ENCODE assay signal across 1 cellular context in genomic region chr16:11915644-11916523, GRCh38.
TF ChIP-seq lines count a peak whose summit lies in the region.

GSPT1 (minus strand) TSS chr16:11915956; CDS start chr16:11915720, 236 bp downstream.

TF ChIP-seq in K562, 482 proteins besides CTCF, POLR2A, EP300 and RAD21 (continued from another document and continues in another):
- TF ChIP-seq CREM (IDR thresholded peaks at IDR 0.05; ENCODE audit: low read depth) = peak; percentile 90
- no peak for TF ChIP-seq PRPF4 (IDR thresholded peaks at IDR 0.05; ENCODE audit: insufficient read depth, low read depth, low read length, poor library complexity, severe bottlenecking)
- TF ChIP-seq RBM17 (IDR thresholded peaks at IDR 0.05; ENCODE audit: borderline replicate concordance, low read depth, low read length) = no peak
- peak; percentile 20; the same call in 1 of the 2 replicates for TF ChIP-seq GATAD2B (IDR thresholded peaks at IDR 0.05; ENCODE audit: borderline replicate concordance)
- peak; percentile 76; the same call in 1 of the 2 replicates for TF ChIP-seq NKRF (IDR thresholded peaks at IDR 0.05; ENCODE audit: borderline replicate concordance)
- TF ChIP-seq KLF6 (CRISPR knock-in tag; IDR thresholded peaks at IDR 0.05; ENCODE audit: borderline replicate concordance) = peak; percentile 86; the same call in 1 of the 2 replicates
- TF ChIP-seq RBM14 (IDR thresholded peaks at IDR 0.05; ENCODE audit: borderline replicate concordance, insufficient read depth, low read depth, low read length) = no peak
- TF ChIP-seq DLX4 (CRISPR knock-in tag; IDR thresholded peaks at IDR 0.05) = no peak
- TF ChIP-seq CEBPG (CRISPR knock-in tag; IDR thresholded peaks at IDR 0.05) = no peak
- no peak for TF ChIP-seq CEBPG (tag; conservative IDR thresholded peaks at IDR 0.05 in 1 of 2, IDR thresholded peaks at IDR 0.05 in 1 of 2)
- TF ChIP-seq YBX1 (IDR thresholded peaks at IDR 0.05) = no peak
- no peak for TF ChIP-seq CBX2 (IDR thresholded peaks at IDR 0.05; ENCODE audit: insufficient read depth, low read length, poor library complexity, severe bottlenecking)
- TF ChIP-seq PHF20 (IDR thresholded peaks at IDR 0.05; ENCODE audit: partially characterized antibody) = peak; percentile 69
- peak; percentile 71; the same call in 1 of the 2 replicates for TF ChIP-seq ZNF311 (CRISPR knock-in tag; IDR thresholded peaks at IDR 0.05)
- TF ChIP-seq ARID1B (IDR thresholded peaks at IDR 0.05) = no peak
- TF ChIP-seq E2F5 (CRISPR knock-in tag; IDR thresholded peaks at IDR 0.05) = no peak
- TF ChIP-seq ZNF561 (CRISPR knock-in tag; conservative IDR thresholded peaks at IDR 0.05) = no peak
- no peak for TF ChIP-seq NR4A1 (CRISPR knock-in tag; IDR thresholded peaks at IDR 0.05)
- TF ChIP-seq NR4A1 (tag; IDR thresholded peaks at IDR 0.05) = peak; percentile 77
- no peak for TF ChIP-seq FOXA1 (IDR thresholded peaks at IDR 0.05; ENCODE audit: borderline replicate concordance)
- TF ChIP-seq ZNF589 (CRISPR knock-in tag; IDR thresholded peaks at IDR 0.05; ENCODE audit: low read depth) = peak; percentile 87
- no peak for TF ChIP-seq RERE (CRISPR knock-in tag; IDR thresholded peaks at IDR 0.05; ENCODE audit: borderline replicate concordance)
- TF ChIP-seq ZNF318 (IDR thresholded peaks at IDR 0.05; ENCODE audit: borderline replicate concordance in 1 of 2, low read depth in 1 of 2) = no peak
- no peak for TF ChIP-seq SNAPC5 (CRISPR knock-in tag; IDR thresholded peaks at IDR 0.05)
- TF ChIP-seq ZNF695 (CRISPR knock-in tag; IDR thresholded peaks at IDR 0.05) = no peak
- TF ChIP-seq ZNF717 (CRISPR knock-in tag; IDR thresholded peaks at IDR 0.05) = no peak
- TF ChIP-seq MTF1 (CRISPR knock-in tag; IDR thresholded peaks at IDR 0.05; ENCODE audit: borderline replicate concordance) = no peak
- no peak for TF ChIP-seq FOXO4 (CRISPR knock-in tag; IDR thresholded peaks at IDR 0.05)
- TF ChIP-seq ZNF699 (CRISPR knock-in tag; IDR thresholded peaks at IDR 0.05; ENCODE audit: insufficient replicate concordance) = no peak
- peak; percentile 58; the same call in 1 of the 2 replicates for TF ChIP-seq NFIC (IDR thresholded peaks at IDR 0.05)
- no peak for TF ChIP-seq MED1 (CRISPR knock-in tag; IDR thresholded peaks at IDR 0.05; ENCODE audit: borderline replicate concordance)
- peak; percentile 44; the same call in 1 of the 2 replicates for TF ChIP-seq CBX5 (IDR thresholded peaks at IDR 0.05; ENCODE audit: borderline replicate concordance, low read depth)
- no peak for TF ChIP-seq RAD51 (IDR thresholded peaks at IDR 0.05; ENCODE audit: borderline replicate concordance, low read depth)
- TF ChIP-seq KLF13 (tag; IDR thresholded peaks at IDR 0.05; ENCODE audit: borderline replicate concordance, low read depth) = peak; percentile 87
- no peak; the same call in 1 of the 2 replicates for TF ChIP-seq ZNF12 (CRISPR knock-in tag; IDR thresholded peaks at IDR 0.05)
- TF ChIP-seq ZNF174 (CRISPR knock-in tag; IDR thresholded peaks at IDR 0.05) = no peak
- TF ChIP-seq ZNF785 (CRISPR knock-in tag; IDR thresholded peaks at IDR 0.05) = no peak
- peak in 1 of 2 experiments; percentile 73; a peak in 1 of 4 replicates for TF ChIP-seq BCLAF1 (IDR thresholded peaks at IDR 0.05; ENCODE audit: borderline replicate concordance in 1 of 2, control insufficient read depth in 1 of 2, low read depth in 2 of 2, low read length in 1 of 2)
